In the genomic region with DNA sequence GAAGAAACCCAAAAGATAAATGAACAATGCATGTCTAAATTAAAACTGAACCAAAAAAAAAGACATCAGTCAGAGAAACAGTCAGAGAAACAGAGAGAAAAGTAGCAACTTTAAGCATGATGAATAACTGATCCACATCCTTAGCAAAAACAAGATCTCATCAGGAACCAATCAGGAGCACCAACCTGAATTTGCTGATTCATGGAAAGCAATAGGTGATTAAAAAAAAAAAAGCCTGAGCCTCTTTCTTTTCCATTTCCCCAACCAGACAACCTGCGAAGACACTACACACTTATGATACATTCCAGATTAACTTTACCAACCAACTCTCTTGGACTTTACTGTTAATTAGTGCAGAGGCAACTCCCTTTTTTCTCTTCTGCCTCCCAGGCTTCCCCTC, we compare ENCODE assay signal across 3 cellular contexts.
A peak's percentile ranks its signal among the peaks of the same experiment; 100 is the strongest.
TF ChIP-seq lines count a peak whose summit lies in the region.

No MANE protein-coding gene starts in this region.

TF ChIP-seq in A549, 52 proteins besides CTCF, POLR2A, EP300 and RAD21:
- TF ChIP-seq MAFK (IDR thresholded peaks at IDR 0.05; ENCODE audit: partially characterized antibody) = peak; percentile 53
- TF ChIP-seq, protein P1, sequence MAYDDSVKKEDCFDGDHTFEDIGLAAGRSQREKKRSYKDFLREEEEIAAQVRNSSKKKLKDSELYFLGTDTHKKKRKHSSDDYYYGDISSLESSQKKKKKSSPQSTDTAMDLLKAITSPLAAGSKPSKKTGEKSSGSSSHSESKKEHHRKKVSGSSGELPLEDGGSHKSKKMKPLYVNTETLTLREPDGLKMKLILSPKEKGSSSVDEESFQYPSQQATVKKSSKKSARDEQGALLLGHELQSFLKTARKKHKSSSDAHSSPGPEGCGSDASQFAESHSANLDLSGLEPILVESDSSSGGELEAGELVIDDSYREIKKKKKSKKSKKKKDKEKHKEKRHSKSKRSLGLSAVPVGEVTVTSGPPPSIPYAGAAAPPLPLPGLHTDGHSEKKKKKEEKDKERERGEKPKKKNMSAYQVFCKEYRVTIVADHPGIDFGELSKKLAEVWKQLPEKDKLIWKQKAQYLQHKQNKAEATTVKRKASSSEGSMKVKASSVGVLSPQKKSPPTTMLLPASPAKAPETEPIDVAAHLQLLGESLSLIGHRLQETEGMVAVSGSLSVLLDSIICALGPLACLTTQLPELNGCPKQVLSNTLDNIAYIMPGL (CRISPR knock-in tag; IDR thresholded peaks at IDR 0.05; ENCODE audit: borderline replicate concordance) = no peak

TF ChIP-seq in IMR-90, 13 proteins besides CTCF, POLR2A, EP300 and RAD21:
- TF ChIP-seq NFE2L2 (IDR thresholded peaks at IDR 0.05; ENCODE audit: low read depth, low read length) = no peak
- TF ChIP-seq MAFK (IDR thresholded peaks at IDR 0.05; ENCODE audit: low read depth, low read length) = peak; percentile 39; the same call in 1 of the 2 replicates

TF ChIP-seq in H1, 55 proteins besides CTCF, POLR2A, EP300 and RAD21:
- TF ChIP-seq ATF2 (IDR thresholded peaks at IDR 0.05; ENCODE audit: low read length) (no peak), MAFK (IDR thresholded peaks at IDR 0.05; ENCODE audit: low read depth, low read length) (peak; percentile 53; the same call in 1 of the 2 replicates), BACH1 (IDR thresholded peaks at IDR 0.05; ENCODE audit: low read length) (peak; percentile 88)
